8 cellular contexts compared by ENCODE assay signal in the genomic region with DNA sequence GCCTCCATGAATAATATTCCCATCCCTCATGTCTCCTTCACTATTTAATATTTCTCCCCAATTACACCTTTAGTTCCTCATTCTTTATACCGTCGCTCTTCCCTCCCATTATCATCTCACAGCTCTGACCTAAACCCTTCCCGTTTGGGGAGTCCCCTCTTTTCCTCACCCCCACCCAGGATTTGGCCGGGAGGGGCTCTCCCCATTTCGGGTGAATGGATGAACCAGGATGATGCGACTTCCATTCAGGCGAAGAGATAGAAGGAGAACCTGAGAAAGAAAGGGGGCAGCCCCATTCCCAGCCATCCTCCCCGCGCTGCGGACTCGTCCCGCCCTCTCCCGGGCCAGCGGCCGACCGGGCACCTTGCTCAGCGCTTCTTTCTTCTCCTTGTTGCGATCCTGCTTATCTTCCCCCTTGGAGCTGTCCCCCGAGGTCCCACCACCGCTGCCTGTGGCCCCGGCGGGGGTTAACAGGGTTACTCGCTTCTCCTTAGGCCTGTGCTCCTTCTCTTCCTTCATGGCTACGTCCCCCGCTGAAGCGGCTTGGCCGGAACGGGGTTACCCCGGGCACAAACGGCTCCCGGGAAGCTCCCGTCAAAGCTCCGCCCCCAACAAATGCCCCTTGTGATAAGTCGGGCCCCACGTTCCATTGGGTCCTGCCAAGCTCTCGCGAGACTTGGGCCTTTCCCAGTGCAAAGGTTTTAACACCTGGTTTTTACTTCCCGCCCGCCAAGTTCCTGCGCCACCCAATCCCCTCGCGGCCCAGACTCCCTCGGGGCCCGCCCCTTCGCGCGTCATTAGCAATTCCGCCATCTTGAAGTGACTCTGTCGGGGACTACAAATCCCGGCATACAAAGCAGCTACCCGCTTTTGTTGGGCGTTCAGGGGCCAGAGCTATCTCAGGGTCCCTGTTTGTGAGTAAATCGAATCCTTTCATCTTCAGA. TPM values are rescaled to one million over a fixed set of nuclear protein-coding genes. Genes with fewer than 3 reads are reported as not detected.
DNase-seq lines count a peak whose midpoint lies in the region; ATAC-seq and TF ChIP-seq lines count a peak whose summit lies in the region.

A gene with protein sequence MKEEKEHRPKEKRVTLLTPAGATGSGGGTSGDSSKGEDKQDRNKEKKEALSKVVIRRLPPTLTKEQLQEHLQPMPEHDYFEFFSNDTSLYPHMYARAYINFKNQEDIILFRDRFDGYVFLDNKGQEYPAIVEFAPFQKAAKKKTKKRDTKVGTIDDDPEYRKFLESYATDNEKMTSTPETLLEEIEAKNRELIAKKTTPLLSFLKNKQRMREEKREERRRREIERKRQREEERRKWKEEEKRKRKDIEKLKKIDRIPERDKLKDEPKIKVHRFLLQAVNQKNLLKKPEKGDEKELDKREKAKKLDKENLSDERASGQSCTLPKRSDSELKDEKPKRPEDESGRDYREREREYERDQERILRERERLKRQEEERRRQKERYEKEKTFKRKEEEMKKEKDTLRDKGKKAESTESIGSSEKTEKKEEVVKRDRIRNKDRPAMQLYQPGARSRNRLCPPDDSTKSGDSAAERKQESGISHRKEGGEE (minus strand): TSS at position 554 of the 944 bp plus-strand sequence. CDS start 35 bp downstream, at position 519.

- H3K27ac Mint-ChIP-seq in T-helper 17 cell (peak within 1 kb of the TSS; percentile 98), progenitor cell of endocrine pancreas (peak within 1 kb of the TSS; percentile 99)

- H3K36me3 ChIP-seq in left ventricle myocardium inferior (peaks cover 4% of the 10 kb centered on the region), urinary bladder (ENCODE audit: insufficient read depth) (no peaks in the 10 kb centered on the region)

- ATAC-seq in HG02884 (IDR thresholded peaks at IDR 0.05; ENCODE audit: unreplicated experiment) (peak; percentile 96), T-helper 17 cell (peak; percentile 96)

- WGBS in urinary bladder, result under 1% methylated on average over 52 of the region's 53 CpGs

- peaks cover 16% of the 10 kb centered on the region for H3K9me3 Mint-ChIP-seq in progenitor cell of endocrine pancreas (ENCODE audit: low read depth)

- H3K27me3 ChIP-seq in left ventricle myocardium inferior (ENCODE audit: low read depth), result no peaks in the 10 kb centered on the region

- TF ChIP-seq CTCF in GM13977 (IDR thresholded peaks at IDR 0.05; ENCODE audit: extremely low read depth, insufficient read depth, missing control alignments), result no peak
- TF ChIP-seq CTCF in left ventricle myocardium inferior (IDR thresholded peaks at IDR 0.05; ENCODE audit: borderline replicate concordance), result no peak
- no peak for TF ChIP-seq CTCF in progenitor cell of endocrine pancreas (IDR thresholded peaks at IDR 0.05; ENCODE audit: unreplicated experiment)

- H3K9me3 ChIP-seq in T-helper 17 cell (ENCODE audit: control insufficient read depth, low read length, poor library complexity, severe bottlenecking) (no peaks in the 10 kb centered on the region), left ventricle myocardium inferior (replicated peaks) (no peaks in the 10 kb centered on the region)

- peaks cover 11% of the 10 kb centered on the region for H3K4me1 ChIP-seq in left ventricle myocardium inferior
- H3K4me1 ChIP-seq in urinary bladder (ENCODE audit: insufficient read depth), result no peaks in the 10 kb centered on the region

- H3K27ac ChIP-seq in left ventricle myocardium inferior (replicated peaks) (peak within 1 kb of the TSS; percentile 91), urinary bladder (ENCODE audit: low read depth) (peak within 1 kb of the TSS; percentile 94)

- H3K27me3 Mint-ChIP-seq in T-helper 17 cell (peaks cover 5% of the 10 kb centered on the region), progenitor cell of endocrine pancreas (no peaks in the 10 kb centered on the region)

- H3K4me1 Mint-ChIP-seq in T-helper 17 cell, result peaks cover 12% of the 10 kb centered on the region
- H3K4me1 Mint-ChIP-seq in progenitor cell of endocrine pancreas (ENCODE audit: low read depth), result peaks cover 5% of the 10 kb centered on the region

- peak within 1 kb of the TSS; percentile 100 for H3K4me3 Mint-ChIP-seq in T-helper 17 cell
- H3K4me3 Mint-ChIP-seq in progenitor cell of endocrine pancreas (ENCODE audit: low read depth), result peak within 1 kb of the TSS; percentile 97

- in situ Hi-C loops in GM13977 (cut with MboI; ENCODE audit: low pct_unique_long_range_greater_than_20kb, low sequenced_read_pairs, unreplicated experiment), result no loop called here

- H3K36me3 Mint-ChIP-seq in T-helper 17 cell (ENCODE audit: low read depth) (peaks cover 4% of the 10 kb centered on the region), progenitor cell of endocrine pancreas (ENCODE audit: insufficient read depth) (peaks cover 11% of the 10 kb centered on the region)

- DNase-seq in GM13977 (ENCODE audit: low spot score) (peak; percentile 88), NCI-H1694 (lab: John Stamatoyannopoulos, UW) (peak; percentile 96), T-helper 17 cell (peak; percentile 82 to 89 (median 85)), amygdala (lab: John Stamatoyannopoulos, UW) (peak; percentile 2 to 96 (median 87)), left ventricle myocardium inferior (peak; percentile 94), progenitor cell of endocrine pancreas (ENCODE audit: low spot score, unreplicated experiment) (peak; percentile 86)

- H3K4me3 ChIP-seq in left ventricle myocardium inferior, result peak within 1 kb of the TSS; percentile 79
- H3K4me3 ChIP-seq in urinary bladder (ENCODE audit: low read depth, low read length), result peak within 1 kb of the TSS; percentile 63

- intact Hi-C loops in left ventricle myocardium inferior (cut with micrococcal nuclease), result no loop called here

RNA-seq across cellular contexts. Expression of the gene that starts here (rescaled TPM):
- total RNA-seq in T-helper 17 cell (1 to 10 TPM; 6.9 to 7.7 TPM), left ventricle myocardium inferior (3.5 TPM), progenitor cell of endocrine pancreas (30.2 TPM in 2 replicates), urinary bladder (3.7 TPM)
- 9.9 TPM for polyA plus RNA-seq in urinary bladder

Comparison
In these comparisons a context has a peak if more than half of its experiments do, and no peak if none do; other contexts are left out.
1. Peak in every context shown above with its lines: DNase-seq, ATAC-seq, H3K4me3 ChIP-seq and H3K27ac ChIP-seq.